ENCODE assay signal across 1 cellular context in the genomic region with DNA sequence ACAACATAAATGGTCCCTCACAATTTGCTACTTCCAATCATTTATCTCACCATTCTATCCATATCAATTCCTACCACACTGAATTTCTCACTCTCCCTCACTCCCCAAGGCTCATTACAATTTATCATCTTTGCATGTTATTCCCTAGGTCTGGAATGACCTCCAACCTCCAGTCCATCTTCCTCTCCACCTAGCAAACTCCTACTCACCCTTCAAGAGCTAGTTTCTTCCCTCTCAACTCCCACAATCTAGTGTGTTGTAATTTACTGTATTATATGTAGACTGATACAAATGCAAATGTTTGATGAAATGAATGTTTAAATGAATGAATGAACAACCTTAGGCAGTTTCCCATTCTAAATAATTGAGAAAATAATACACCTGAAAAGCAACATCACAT.
TF ChIP-seq lines count a peak whose summit lies in the region.

No MANE protein-coding gene starts in this region.

TF ChIP-seq in WTC11, 78 proteins besides CTCF, POLR2A, EP300 and RAD21 (continued from another document):
- TF ChIP-seq AFF4 (CRISPR knock-in tag; IDR thresholded peaks at IDR 0.05; ENCODE audit: borderline replicate concordance) (no peak), TEAD4 (CRISPR knock-in tag; IDR thresholded peaks at IDR 0.05) (no peak), FOXP4 (CRISPR knock-in tag; IDR thresholded peaks at IDR 0.05) (no peak), ETV6 (CRISPR knock-in tag; IDR thresholded peaks at IDR 0.05) (no peak), JUN (CRISPR knock-in tag; IDR thresholded peaks at IDR 0.05) (no peak), GABPB1 (CRISPR knock-in tag; IDR thresholded peaks at IDR 0.05) (no peak), JAZF1 (CRISPR knock-in tag; IDR thresholded peaks at IDR 0.05) (no peak)
- TF ChIP-seq, protein P1, sequence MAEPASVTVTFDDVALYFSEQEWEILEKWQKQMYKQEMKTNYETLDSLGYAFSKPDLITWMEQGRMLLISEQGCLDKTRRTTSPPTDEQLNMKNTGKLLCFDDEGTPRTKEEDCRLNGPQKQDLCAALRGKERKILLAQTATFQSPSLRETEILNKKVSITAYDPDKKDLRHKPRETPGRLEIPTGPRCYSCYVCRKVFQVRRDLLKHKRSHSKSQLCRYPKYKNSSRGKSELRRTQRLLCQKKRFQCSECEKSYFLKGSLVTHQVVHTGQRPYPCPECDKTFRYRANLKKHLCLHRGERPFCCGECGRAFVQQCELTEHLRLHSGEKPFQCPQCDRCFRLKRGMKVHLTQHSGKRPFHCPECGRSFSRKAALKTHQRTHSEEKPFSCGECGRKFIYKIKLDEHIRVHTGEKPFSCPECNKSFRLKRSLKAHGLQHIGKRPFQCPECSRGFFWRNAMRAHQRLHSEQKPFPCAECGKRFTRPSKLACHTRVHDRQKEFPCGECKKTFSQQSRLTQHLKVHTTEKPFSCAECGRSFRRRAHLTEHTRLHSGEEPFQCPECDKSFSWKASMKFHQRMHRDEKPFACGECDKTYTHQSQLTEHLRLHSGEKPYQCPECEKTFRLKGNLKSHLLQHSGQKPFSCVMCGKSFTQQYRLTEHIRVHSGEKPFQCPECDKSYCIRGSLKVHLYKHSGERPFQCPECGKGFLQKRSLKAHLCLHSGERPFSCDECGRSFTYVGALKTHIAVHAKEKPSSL (CRISPR knock-in tag; conservative IDR thresholded peaks at IDR 0.05), result no peak
- TF ChIP-seq, protein P2, sequence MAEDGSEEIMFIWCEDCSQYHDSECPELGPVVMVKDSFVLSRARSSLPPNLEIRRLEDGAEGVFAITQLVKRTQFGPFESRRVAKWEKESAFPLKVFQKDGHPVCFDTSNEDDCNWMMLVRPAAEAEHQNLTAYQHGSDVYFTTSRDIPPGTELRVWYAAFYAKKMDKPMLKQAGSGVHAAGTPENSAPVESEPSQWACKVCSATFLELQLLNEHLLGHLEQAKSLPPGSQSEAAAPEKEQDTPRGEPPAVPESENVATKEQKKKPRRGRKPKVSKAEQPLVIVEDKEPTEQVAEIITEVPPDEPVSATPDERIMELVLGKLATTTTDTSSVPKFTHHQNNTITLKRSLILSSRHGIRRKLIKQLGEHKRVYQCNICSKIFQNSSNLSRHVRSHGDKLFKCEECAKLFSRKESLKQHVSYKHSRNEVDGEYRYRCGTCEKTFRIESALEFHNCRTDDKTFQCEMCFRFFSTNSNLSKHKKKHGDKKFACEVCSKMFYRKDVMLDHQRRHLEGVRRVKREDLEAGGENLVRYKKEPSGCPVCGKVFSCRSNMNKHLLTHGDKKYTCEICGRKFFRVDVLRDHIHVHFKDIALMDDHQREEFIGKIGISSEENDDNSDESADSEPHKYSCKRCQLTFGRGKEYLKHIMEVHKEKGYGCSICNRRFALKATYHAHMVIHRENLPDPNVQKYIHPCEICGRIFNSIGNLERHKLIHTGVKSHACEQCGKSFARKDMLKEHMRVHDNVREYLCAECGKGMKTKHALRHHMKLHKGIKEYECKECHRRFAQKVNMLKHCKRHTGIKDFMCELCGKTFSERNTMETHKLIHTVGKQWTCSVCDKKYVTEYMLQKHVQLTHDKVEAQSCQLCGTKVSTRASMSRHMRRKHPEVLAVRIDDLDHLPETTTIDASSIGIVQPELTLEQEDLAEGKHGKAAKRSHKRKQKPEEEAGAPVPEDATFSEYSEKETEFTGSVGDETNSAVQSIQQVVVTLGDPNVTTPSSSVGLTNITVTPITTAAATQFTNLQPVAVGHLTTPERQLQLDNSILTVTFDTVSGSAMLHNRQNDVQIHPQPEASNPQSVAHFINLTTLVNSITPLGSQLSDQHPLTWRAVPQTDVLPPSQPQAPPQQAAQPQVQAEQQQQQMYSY (CRISPR knock-in tag; IDR thresholded peaks at IDR 0.05), result no peak
